Comparison of ENCODE assay signal across 12 cellular contexts in genomic region chr2:85748039-85748438, GRCh38. TPM values are rescaled to one million over a fixed set of nuclear protein-coding genes. Genes with fewer than 3 reads are reported as not detected.
A peak's percentile ranks its signal among the peaks of the same experiment; 100 is the strongest.
DNase-seq lines count a peak whose midpoint lies in the region; ATAC-seq, FAIRE-seq and TF ChIP-seq lines count a peak whose summit lies in the region.
"Had no signal": no experiment of that assay in that cellular context is flagged by ENCODE, and none has a peak within 500 bp of the region (broad histone marks: within the 10 kb centered on the region; RNA-seq: fewer than 3 reads in every experiment).

No MANE protein-coding gene starts in this region.

- peak overlapping the region; percentile 18 for H3K4me2 ChIP-seq in KMS-11

- H2AFZ ChIP-seq in KMS-11 (ENCODE audit: low read depth) = no peak overlapping the region; the same call in 1 of the 2 replicates

- in situ Hi-C loops in ACHN (cut with HindIII; ENCODE audit: low pct_ligation_motif_present, low pct_unique_long_range_greater_than_20kb, low sequenced_read_pairs) = no loop called here

- 87 to 95% (median 89%) methylated on average over 4 of the region's 4 CpGs for WGBS in psoas muscle, 3 donors
- WGBS in small intestine, 3 donors = 72 to 80% (median 76%) methylated on average over 4 of the region's 4 CpGs

- peak; percentile 64 for ATAC-seq in GM18868 (IDR thresholded peaks at IDR 0.05; ENCODE audit: unreplicated experiment)
- ATAC-seq in GM21723 (IDR thresholded peaks at IDR 0.05; ENCODE audit: unreplicated experiment) = peak; percentile 90
- no peak for ATAC-seq in psoas muscle

- H3K27me3 ChIP-seq in KMS-11 (ENCODE audit: insufficient read depth, low read depth) (peaks cover 35% of the 10 kb centered on the region; the same call in 1 of the 2 replicates), psoas muscle (ENCODE audit: insufficient read depth in 3 of 3, low read length in 2 of 3) (no peaks in the 10 kb centered on the region), small intestine (ENCODE audit: control insufficient read depth in 2 of 2, insufficient read depth in 2 of 2, low read length in 2 of 2) (peaks cover 0 to 5% of the 10 kb centered on the region in 2 donors)
- H3K27me3 ChIP-seq: ovary had no signal

- H3K4me3 ChIP-seq in KMS-11 (IDR thresholded peaks at IDR 0.05; ENCODE audit: insufficient read depth, low read depth, low read length) (no peak overlapping the region), psoas muscle (no peak overlapping the region), small intestine (ENCODE audit: low read depth in 1 of 2, low read length in 2 of 2) (no peak overlapping the region)
- H3K4me3 ChIP-seq: esophagus squamous epithelium, ovary had no signal

- no peak overlapping the region for H3K27ac ChIP-seq in KMS-11
- peak overlapping the region; percentile 80 for H3K27ac ChIP-seq in psoas muscle
- H3K27ac ChIP-seq in small intestine (ENCODE audit: low read depth in 1 of 2, low read length in 1 of 2) = no peak overlapping the region
- H3K27ac ChIP-seq: ovary had no signal

- H3K36me3 ChIP-seq in KMS-11 (ENCODE audit: insufficient read depth) (no peaks in the 10 kb centered on the region), psoas muscle (ENCODE audit: insufficient read depth in 1 of 2, low read depth in 1 of 2) (no peaks in the 10 kb centered on the region), small intestine (ENCODE audit: control insufficient read depth in 2 of 2, insufficient read depth in 2 of 2, low read length in 2 of 2) (no peaks in the 10 kb centered on the region)
- H3K36me3 ChIP-seq: esophagus squamous epithelium, ovary had no signal

- no peaks in the 10 kb centered on the region for H3K79me2 ChIP-seq in KMS-11 (ENCODE audit: insufficient read depth, low read depth)

- DNase-seq in psoas muscle = no peak
- no peak for DNase-seq in ACHN
- no peak for DNase-seq in NCI-H2107 (lab: John Stamatoyannopoulos, UW)
- DNase-seq in OCI-M2 (lab: John Stamatoyannopoulos, UW; ENCODE audit: unreplicated experiment) = no peak
- no peak for DNase-seq in small intestine
- DNase-seq: esophagus squamous epithelium, ovary had no signal

- no peak for FAIRE-seq in small intestine (lab: Jason Lieb, UNC)
- FAIRE-seq: urothelium cell line had no signal

- H3K4me1 ChIP-seq in KMS-11 (ENCODE audit: low read depth, poor library complexity, severe bottlenecking) (peaks cover 24% of the 10 kb centered on the region), psoas muscle (peaks cover 71% of the 10 kb centered on the region), small intestine (ENCODE audit: control insufficient read depth in 2 of 2, insufficient read depth in 1 of 2, low read depth in 1 of 2, low read length in 1 of 2) (peaks cover 0 to 7% of the 10 kb centered on the region in 2 donors)

- H3K9ac ChIP-seq in KMS-11 = no peak overlapping the region

- intact Hi-C loops in psoas muscle (cut with DNase I) = loop anchor here (5.0 to 10.0 kb wide), 2 partner anchors 64 to 327 kb away; no protein-coding TSS in a partner anchor

- TF ChIP-seq CTCF in KMS-11 (conservative IDR thresholded peaks at IDR 0.05; ENCODE audit: low read depth, low read length) (no peak), psoas muscle (IDR thresholded peaks at IDR 0.05) (no peak)

- no peaks in the 10 kb centered on the region for H4K20me1 ChIP-seq in KMS-11 (ENCODE audit: insufficient read depth)

- H3K9me3 ChIP-seq in psoas muscle (no peaks in the 10 kb centered on the region), small intestine (ENCODE audit: control insufficient read depth, low read depth) (no peaks in the 10 kb centered on the region)
- H3K9me3 ChIP-seq: esophagus squamous epithelium, ovary had no signal

RNA-seq across cellular contexts. Expression of gene ATOH8, which starts 5.8 kb away (rescaled TPM):
- total RNA-seq in psoas muscle = 10 to 100 TPM; 22.0 to 82.1 (median 57.3) TPM
- polyA plus RNA-seq in psoas muscle (10 to 100 TPM; 48.7 to 77.2 (median 59.4) TPM), small intestine (10 to 100 TPM in 1 of 3 donors, 1 to 10 TPM in 2; 1.6 to 18.4 (median 3.2) TPM)

RNA-seq across cellular contexts. Expression of gene GNLY, which starts 53.9 kb away (rescaled TPM):
- 10 to 100 TPM in 1 of 4 donors, 1 to 10 TPM in 2, under 1 TPM in 1; 0.58 to 20.0 (median 5.8) TPM for total RNA-seq in psoas muscle
- polyA plus RNA-seq in psoas muscle (10 to 100 TPM in 2 of 3 donors, 1 to 10 TPM in 1; 4.9 to 31.6 (median 23.4) TPM), small intestine (1 to 10 TPM in 2 of 3 donors, not detected in 1; 1.4 to 2.1 TPM)
- total RNA-seq: kidney epithelial cell had no signal

Comparison
In these comparisons a context has a peak if more than half of its experiments do, and no peak if none do; other contexts are left out.
1. ATAC-seq: peak in GM18868 (single experiment) and GM21723 (single experiment); none in psoas muscle (0 of 4).